Comparison of ENCODE assay signal across 1 cellular context in genomic region chr2:42794271-42795046, GRCh38.
A peak's percentile ranks its signal among the peaks of the same experiment; 100 is the strongest.
TF ChIP-seq lines count a peak whose summit lies in the region.

No MANE protein-coding gene starts in this region.

TF ChIP-seq in liver, 16 proteins besides CTCF, POLR2A, EP300 and RAD21 (continued from another document):
- TF ChIP-seq ZBTB33 (IDR thresholded peaks at IDR 0.05) (peak; percentile 16), HNF4G (IDR thresholded peaks at IDR 0.05) (peak; percentile 22), GABPA (IDR thresholded peaks at IDR 0.05 in 1 of 2, conservative IDR thresholded peaks at IDR 0.05 in 1 of 2) (no peak), FOXA2 (IDR thresholded peaks at IDR 0.05) (no peak), TAF1 (conservative IDR thresholded peaks at IDR 0.05) (peak; percentile 78)
TF ChIP-seq in liver: peak in this region for 8.
